18 cellular contexts compared by ENCODE assay signal in the genomic region with DNA sequence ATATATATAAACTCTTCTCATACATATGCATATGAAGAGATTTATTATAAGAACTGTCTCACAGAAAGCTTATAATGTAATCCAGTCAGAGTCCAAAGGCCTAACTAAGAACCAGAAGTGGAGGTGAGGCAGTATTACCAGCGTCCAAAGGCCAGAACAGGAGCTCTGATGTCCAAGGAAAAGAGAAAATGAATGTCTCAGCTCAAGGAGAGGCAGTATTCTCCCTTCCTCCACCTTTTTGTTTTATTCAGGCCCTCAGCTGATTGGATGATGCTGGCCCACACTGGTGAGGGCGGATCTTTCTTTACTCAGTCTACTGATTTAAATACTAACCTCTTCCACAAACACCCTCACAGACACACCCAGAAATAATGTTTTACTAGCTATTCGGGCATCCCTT. TPM values are rescaled to one million over a fixed set of nuclear protein-coding genes. Genes with fewer than 3 reads are reported as not detected.
DNase-seq lines count a peak whose midpoint lies in the region; ATAC-seq and TF ChIP-seq lines count a peak whose summit lies in the region.
"Had no signal": no experiment of that assay in that cellular context is flagged by ENCODE, and none has a peak within 500 bp of the region (broad histone marks: within the 10 kb centered on the region; RNA-seq: fewer than 3 reads in every experiment).

No MANE protein-coding gene starts in this region.

- no peak for TF ChIP-seq POLR2A in transverse colon (IDR thresholded peaks at IDR 0.05)
- no peak for TF ChIP-seq POLR2A in lower leg skin (IDR thresholded peaks at IDR 0.05)

- H3K36me3 ChIP-seq in HEK293 (ENCODE audit: control insufficient read depth in 2 of 2, insufficient read depth in 1 of 2, low read length in 2 of 2) = no peaks in the 10 kb centered on the region; a peak in 1 of 3 replicates
- H3K36me3 ChIP-seq in transverse colon = no peaks in the 10 kb centered on the region
- H3K36me3 ChIP-seq in heart right ventricle = peaks cover 0 to 11% (median 0%) of the 10 kb centered on the region in 9 donors
- H3K36me3 ChIP-seq: SJSA1 had no signal

- H3K4me3 ChIP-seq in HEK293 (ENCODE audit: low read depth, low read length) (no peak overlapping the region), transverse colon (peak overlapping the region in 1 of 4 donors; percentile 28), lower leg skin (ENCODE audit: low read depth, poor library complexity, severe bottlenecking) (no peak overlapping the region), heart right ventricle (no peak overlapping the region)
- H3K4me3 ChIP-seq: SJSA1 had no signal

- no peaks in the 10 kb centered on the region for H3K36me3 Mint-ChIP-seq in dendritic cell treated with granulocyte-macrophage colony-stimulating factor and Interleukin-4, amounts not matched to agents 40 ng/mL and 50 ng/mL, for 4 days (ENCODE audit: low read depth)

- H3K27ac ChIP-seq in HEK293 (ENCODE audit: extremely low read depth, low read depth, low read length) (peak overlapping the region; percentile 30; the same call in 1 of the 2 replicates), transverse colon (peak overlapping the region; percentile 33 to 77 (median 62)), heart right ventricle (peak overlapping the region in 2 of 10 donors; percentile 3 to 24)
- H3K27ac ChIP-seq: C4-2B, SJSA1 had no signal

- TF ChIP-seq CTCF in HEK293 (tag by site-specific recombination; IDR thresholded peaks at IDR 0.05) (no peak), transverse colon (IDR thresholded peaks at IDR 0.05) (no peak), lower leg skin (IDR thresholded peaks at IDR 0.05) (no peak), heart right ventricle (IDR thresholded peaks at IDR 0.05) (no peak)

- H3K9me3 ChIP-seq in HEK293 (ENCODE audit: control insufficient read depth, insufficient read depth, low read depth, low read length) (no peaks in the 10 kb centered on the region), transverse colon (no peaks in the 10 kb centered on the region), heart right ventricle (no peaks in the 10 kb centered on the region)
- H3K9me3 ChIP-seq: SJSA1 had no signal

- CTCF ChIA-PET in HEK293 (lab: Yijun Ruan, JAX) = no interaction called here

- POLR2A ChIA-PET in HEK293 (lab: Yijun Ruan, JAX) = no interaction called here

- no peak for TF ChIP-seq EP300 in transverse colon (IDR thresholded peaks at IDR 0.05; ENCODE audit: low read depth)

- no peak overlapping the region for H3K4me3 Mint-ChIP-seq in dendritic cell treated with granulocyte-macrophage colony-stimulating factor and Interleukin-4, amounts not matched to agents 40 ng/mL and 50 ng/mL, for 4 days

- intact Hi-C loops in dendritic cell treated with granulocyte-macrophage colony-stimulating factor and Interleukin-4, amounts not matched to agents 40 ng/mL and 50 ng/mL, for 4 days (cut with micrococcal nuclease) = no loop called here
- intact Hi-C loops in transverse colon (cut with DNase I; ENCODE audit: low total_unique reads) (no loop called here), lower leg skin (cut with DNase I; ENCODE audit: low total_unique reads) (no loop called here), heart right ventricle (cut with DNase I) (no loop called here)

- 46 to 60% methylated on average over 1 to 3 of the region's 3 CpGs for WGBS in transverse colon (ENCODE audit: low coverage in 1 of 2), 2 donors
- 58 to 81% methylated on average over 3 of the region's 3 CpGs for WGBS in lower leg skin, 2 donors
- WGBS in heart right ventricle, 2 donors = 78 to 89% methylated on average over 3 of the region's 3 CpGs

- no peaks in the 10 kb centered on the region for H3K27me3 Mint-ChIP-seq in dendritic cell treated with granulocyte-macrophage colony-stimulating factor and Interleukin-4, amounts not matched to agents 40 ng/mL and 50 ng/mL, for 4 days

- H3K4me1 Mint-ChIP-seq in dendritic cell treated with granulocyte-macrophage colony-stimulating factor and Interleukin-4, amounts not matched to agents 40 ng/mL and 50 ng/mL, for 4 days (ENCODE audit: low read depth) = peaks cover 37% of the 10 kb centered on the region

- DNase-seq in mucosa of gallbladder (ENCODE audit: low spot score) = peak; percentile 45
- DNase-seq in transverse colon = peak; percentile 43
- no peak for DNase-seq in lower leg skin (ENCODE audit: low spot score in 2 of 2)
- no peak for DNase-seq in NCI-H82 treated with DMSO at 0.1 percent for 48 hours (lab: John Stamatoyannopoulos, UW; ENCODE audit: unreplicated experiment)
- DNase-seq in heart right ventricle = no peak
- DNase-seq: ACHN, AML-193, DND-41, KG1, MV-4-11, NCI-H187, NCI-H446 treated with DMSO at 0.1 percent for 48 hours had no signal

- peaks cover 5% of the 10 kb centered on the region; the same call in 1 of the 2 replicates for H3K4me1 ChIP-seq in HEK293 (ENCODE audit: control insufficient read depth, insufficient read depth, low read length)
- H3K4me1 ChIP-seq in transverse colon = peaks cover 0 to 36% (median 12%) of the 10 kb centered on the region in 4 donors
- H3K4me1 ChIP-seq in heart right ventricle = peaks cover 4 to 41% (median 19%) of the 10 kb centered on the region in 9 donors
- H3K4me1 ChIP-seq: SJSA1 had no signal

- H3K27ac Mint-ChIP-seq in dendritic cell treated with granulocyte-macrophage colony-stimulating factor and Interleukin-4, amounts not matched to agents 40 ng/mL and 50 ng/mL, for 4 days = peak overlapping the region; percentile 73

- in situ Hi-C loops in transverse colon (cut with MboI; ENCODE audit: low pct_ligation_motif_present in 1 of 4, low pct_unique_long_range_greater_than_20kb in 1 of 4, low sequenced_read_pairs in 3 of 4) = no loop called here

- H3K27me3 ChIP-seq in transverse colon (no peaks in the 10 kb centered on the region), heart right ventricle (no peaks in the 10 kb centered on the region)
- H3K27me3 ChIP-seq: SJSA1 had no signal

- no peaks in the 10 kb centered on the region for H3K9me3 Mint-ChIP-seq in dendritic cell treated with granulocyte-macrophage colony-stimulating factor and Interleukin-4, amounts not matched to agents 40 ng/mL and 50 ng/mL, for 4 days

- no peak for ATAC-seq in HG02610 (IDR thresholded peaks at IDR 0.05; ENCODE audit: unreplicated experiment)
- ATAC-seq in heart right ventricle = no peak
- ATAC-seq: Panc1 had no signal

TF ChIP-seq in HEK293, 187 proteins besides CTCF, POLR2A, EP300 and RAD21 (continues in another document):
- TF ChIP-seq ZNF571 (tag by site-specific recombination; IDR thresholded peaks at IDR 0.05) = no peak
- no peak for TF ChIP-seq ZNF132 (tag by site-specific recombination; IDR thresholded peaks at IDR 0.05; ENCODE audit: borderline replicate concordance)
- TF ChIP-seq ZNF302 (tag by site-specific recombination; IDR thresholded peaks at IDR 0.05; ENCODE audit: low read depth) = no peak
- no peak for TF ChIP-seq ZNF112 (tag by site-specific recombination; IDR thresholded peaks at IDR 0.05)
- TF ChIP-seq ZNF2 (tag by site-specific recombination; IDR thresholded peaks at IDR 0.05) = no peak
- TF ChIP-seq ZNF555 (tag by site-specific recombination; conservative IDR thresholded peaks at IDR 0.05) = no peak
- no peak for TF ChIP-seq TCF7L2 (IDR thresholded peaks at IDR 0.05; ENCODE audit: borderline replicate concordance, low read depth, low read length)
- no peak for TF ChIP-seq SETDB1 (IDR thresholded peaks at IDR 0.05; ENCODE audit: insufficient read length, low read length)
- TF ChIP-seq, protein P1, sequence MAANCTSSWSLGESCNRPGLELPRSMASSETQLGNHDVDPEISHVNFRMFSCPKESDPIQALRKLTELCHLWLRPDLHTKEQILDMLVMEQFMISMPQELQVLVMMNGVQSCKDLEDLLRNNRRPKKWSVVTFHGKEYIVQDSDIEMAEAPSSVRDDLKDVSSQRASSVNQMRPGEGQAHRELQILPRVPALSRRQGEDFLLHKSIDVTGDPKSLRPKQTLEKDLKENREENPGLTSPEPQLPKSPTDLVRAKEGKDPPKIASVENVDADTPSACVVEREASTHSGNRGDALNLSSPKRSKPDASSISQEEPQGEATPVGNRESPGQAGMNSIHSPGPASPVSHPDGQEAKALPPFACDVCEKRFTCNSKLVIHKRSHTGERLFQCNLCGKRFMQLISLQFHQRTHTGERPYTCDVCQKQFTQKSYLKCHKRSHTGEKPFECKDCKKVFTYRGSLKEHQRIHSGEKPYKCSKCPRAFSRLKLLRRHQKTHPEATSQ (tag by site-specific recombination; IDR thresholded peaks at IDR 0.05) = no peak
- no peak for TF ChIP-seq ZNF211 (tag by site-specific recombination; IDR thresholded peaks at IDR 0.05; ENCODE audit: low read depth)
- TF ChIP-seq ZNF629 (tag by site-specific recombination; IDR thresholded peaks at IDR 0.05) = no peak
- TF ChIP-seq, protein P2, sequence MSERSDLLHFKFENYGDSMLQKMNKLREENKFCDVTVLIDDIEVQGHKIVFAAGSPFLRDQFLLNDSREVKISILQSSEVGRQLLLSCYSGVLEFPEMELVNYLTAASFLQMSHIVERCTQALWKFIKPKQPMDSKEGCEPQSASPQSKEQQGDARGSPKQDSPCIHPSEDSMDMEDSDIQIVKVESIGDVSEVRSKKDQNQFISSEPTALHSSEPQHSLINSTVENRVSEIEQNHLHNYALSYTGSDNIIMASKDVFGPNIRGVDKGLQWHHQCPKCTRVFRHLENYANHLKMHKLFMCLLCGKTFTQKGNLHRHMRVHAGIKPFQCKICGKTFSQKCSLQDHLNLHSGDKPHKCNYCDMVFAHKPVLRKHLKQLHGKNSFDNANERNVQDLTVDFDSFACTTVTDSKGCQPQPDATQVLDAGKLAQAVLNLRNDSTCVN (tag by site-specific recombination; optimal IDR thresholded peaks at IDR 0.05) = no peak
- TF ChIP-seq, protein P3, sequence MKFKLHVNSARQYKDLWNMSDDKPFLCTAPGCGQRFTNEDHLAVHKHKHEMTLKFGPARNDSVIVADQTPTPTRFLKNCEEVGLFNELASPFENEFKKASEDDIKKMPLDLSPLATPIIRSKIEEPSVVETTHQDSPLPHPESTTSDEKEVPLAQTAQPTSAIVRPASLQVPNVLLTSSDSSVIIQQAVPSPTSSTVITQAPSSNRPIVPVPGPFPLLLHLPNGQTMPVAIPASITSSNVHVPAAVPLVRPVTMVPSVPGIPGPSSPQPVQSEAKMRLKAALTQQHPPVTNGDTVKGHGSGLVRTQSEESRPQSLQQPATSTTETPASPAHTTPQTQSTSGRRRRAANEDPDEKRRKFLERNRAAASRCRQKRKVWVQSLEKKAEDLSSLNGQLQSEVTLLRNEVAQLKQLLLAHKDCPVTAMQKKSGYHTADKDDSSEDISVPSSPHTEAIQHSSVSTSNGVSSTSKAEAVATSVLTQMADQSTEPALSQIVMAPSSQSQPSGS (tag by site-specific recombination; IDR thresholded peaks at IDR 0.05; ENCODE audit: low read depth) = no peak
- no peak for TF ChIP-seq ZEB2 (tag by site-specific recombination; IDR thresholded peaks at IDR 0.05)
- TF ChIP-seq ZNF837 (tag by site-specific recombination; IDR thresholded peaks at IDR 0.05) = no peak
- no peak for TF ChIP-seq ZNF184 (tag by site-specific recombination; IDR thresholded peaks at IDR 0.05)

RNA-seq across cellular contexts. Expression of a gene that starts 43.4 kb away (rescaled TPM):
- 31.8 TPM for total RNA-seq in mucosa of gallbladder
- total RNA-seq in transverse colon = 10 to 100 TPM; 13.8 to 49.4 (median 23.1) TPM
- total RNA-seq in lower leg skin = 10 to 100 TPM; 20.5 to 45.2 (median 30.8) TPM
- total RNA-seq in heart right ventricle = 10 to 100 TPM in 9 of 10 donors, 1 to 10 TPM in 1; 7.1 to 19.7 (median 15.7) TPM
- polyA plus RNA-seq in heart right ventricle = 1 to 10 TPM; 1.7 to 3.9 TPM

Comparison
In these comparisons a context has a peak if more than half of its experiments do, and no peak if none do; other contexts are left out.
1. DNase-seq: peak in mucosa of gallbladder (single experiment) and transverse colon (single experiment); none in lower leg skin (0 of 2), NCI-H82 treated with DMSO at 0.1 percent for 48 hours (single experiment) and heart right ventricle (0 of 2).